Comparison of ENCODE assay signal across 2 cellular contexts in the genomic region with DNA sequence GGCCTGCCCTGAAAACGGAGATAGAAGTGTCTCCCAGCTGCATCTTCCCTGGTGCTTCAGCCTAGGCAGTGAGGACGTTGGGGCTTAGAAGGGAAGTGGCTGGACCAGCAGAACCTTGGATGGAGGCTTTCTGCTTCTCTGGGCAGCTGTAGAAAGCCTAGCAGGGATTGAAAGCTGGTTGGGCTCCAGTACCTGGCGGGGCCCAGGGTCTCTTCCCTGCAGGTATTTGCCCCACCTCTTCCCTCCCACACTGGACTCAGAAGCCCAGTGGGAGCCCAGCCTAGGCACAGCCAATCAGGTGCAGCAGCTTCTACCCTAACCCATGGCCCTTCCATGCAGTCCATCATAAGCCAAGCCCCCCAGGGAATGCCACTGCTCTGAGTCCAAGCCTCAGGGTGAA.
TF ChIP-seq lines count a peak whose summit lies in the region.

No MANE protein-coding gene starts in this region.

TF ChIP-seq in GM23338, 12 proteins besides CTCF, POLR2A, EP300 and RAD21:
- TF ChIP-seq, protein P1, sequence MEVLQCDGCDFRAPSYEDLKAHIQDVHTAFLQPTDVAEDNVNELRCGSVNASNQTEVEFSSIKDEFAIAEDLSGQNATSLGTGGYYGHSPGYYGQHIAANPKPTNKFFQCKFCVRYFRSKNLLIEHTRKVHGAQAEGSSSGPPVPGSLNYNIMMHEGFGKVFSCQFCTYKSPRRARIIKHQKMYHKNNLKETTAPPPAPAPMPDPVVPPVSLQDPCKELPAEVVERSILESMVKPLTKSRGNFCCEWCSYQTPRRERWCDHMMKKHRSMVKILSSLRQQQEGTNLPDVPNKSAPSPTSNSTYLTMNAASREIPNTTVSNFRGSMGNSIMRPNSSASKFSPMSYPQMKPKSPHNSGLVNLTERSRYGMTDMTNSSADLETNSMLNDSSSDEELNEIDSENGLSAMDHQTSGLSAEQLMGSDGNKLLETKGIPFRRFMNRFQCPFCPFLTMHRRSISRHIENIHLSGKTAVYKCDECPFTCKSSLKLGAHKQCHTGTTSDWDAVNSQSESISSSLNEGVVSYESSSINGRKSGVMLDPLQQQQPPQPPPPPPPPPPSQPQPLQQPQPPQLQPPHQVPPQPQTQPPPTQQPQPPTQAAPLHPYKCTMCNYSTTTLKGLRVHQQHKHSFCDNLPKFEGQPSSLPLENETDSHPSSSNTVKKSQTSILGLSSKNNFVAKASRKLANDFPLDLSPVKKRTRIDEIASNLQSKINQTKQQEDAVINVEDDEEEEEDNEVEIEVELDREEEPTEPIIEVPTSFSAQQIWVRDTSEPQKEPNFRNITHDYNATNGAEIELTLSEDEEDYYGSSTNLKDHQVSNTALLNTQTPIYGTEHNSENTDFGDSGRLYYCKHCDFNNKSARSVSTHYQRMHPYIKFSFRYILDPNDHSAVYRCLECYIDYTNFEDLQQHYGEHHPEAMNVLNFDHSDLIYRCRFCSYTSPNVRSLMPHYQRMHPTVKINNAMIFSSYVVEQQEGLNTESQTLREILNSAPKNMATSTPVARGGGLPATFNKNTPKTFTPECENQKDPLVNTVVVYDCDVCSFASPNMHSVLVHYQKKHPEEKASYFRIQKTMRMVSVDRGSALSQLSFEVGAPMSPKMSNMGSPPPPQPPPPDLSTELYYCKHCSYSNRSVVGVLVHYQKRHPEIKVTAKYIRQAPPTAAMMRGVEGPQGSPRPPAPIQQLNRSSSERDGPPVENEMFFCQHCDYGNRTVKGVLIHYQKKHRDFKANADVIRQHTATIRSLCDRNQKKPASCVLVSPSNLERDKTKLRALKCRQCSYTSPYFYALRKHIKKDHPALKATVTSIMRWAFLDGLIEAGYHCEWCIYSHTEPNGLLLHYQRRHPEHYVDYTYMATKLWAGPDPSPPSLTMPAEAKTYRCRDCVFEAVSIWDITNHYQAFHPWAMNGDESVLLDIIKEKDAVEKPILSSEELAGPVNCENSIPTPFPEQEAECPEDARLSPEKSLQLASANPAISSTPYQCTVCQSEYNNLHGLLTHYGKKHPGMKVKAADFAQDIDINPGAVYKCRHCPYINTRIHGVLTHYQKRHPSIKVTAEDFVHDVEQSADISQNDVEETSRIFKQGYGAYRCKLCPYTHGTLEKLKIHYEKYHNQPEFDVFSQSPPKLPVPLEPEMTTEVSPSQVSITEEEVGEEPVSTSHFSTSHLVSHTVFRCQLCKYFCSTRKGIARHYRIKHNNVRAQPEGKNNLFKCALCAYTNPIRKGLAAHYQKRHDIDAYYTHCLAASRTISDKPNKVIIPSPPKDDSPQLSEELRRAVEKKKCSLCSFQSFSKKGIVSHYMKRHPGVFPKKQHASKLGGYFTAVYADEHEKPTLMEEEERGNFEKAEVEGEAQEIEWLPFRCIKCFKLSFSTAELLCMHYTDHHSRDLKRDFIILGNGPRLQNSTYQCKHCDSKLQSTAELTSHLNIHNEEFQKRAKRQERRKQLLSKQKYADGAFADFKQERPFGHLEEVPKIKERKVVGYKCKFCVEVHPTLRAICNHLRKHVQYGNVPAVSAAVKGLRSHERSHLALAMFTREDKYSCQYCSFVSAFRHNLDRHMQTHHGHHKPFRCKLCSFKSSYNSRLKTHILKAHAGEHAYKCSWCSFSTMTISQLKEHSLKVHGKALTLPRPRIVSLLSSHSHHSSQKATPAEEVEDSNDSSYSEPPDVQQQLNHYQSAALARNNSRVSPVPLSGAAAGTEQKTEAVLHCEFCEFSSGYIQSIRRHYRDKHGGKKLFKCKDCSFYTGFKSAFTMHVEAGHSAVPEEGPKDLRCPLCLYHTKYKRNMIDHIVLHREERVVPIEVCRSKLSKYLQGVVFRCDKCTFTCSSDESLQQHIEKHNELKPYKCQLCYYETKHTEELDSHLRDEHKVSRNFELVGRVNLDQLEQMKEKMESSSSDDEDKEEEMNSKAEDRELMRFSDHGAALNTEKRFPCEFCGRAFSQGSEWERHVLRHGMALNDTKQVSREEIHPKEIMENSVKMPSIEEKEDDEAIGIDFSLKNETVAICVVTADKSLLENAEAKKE (CRISPR knock-in tag; IDR thresholded peaks at IDR 0.05): peak; percentile 49; the same call in 1 of the 2 replicates
- TF ChIP-seq, protein P2, sequence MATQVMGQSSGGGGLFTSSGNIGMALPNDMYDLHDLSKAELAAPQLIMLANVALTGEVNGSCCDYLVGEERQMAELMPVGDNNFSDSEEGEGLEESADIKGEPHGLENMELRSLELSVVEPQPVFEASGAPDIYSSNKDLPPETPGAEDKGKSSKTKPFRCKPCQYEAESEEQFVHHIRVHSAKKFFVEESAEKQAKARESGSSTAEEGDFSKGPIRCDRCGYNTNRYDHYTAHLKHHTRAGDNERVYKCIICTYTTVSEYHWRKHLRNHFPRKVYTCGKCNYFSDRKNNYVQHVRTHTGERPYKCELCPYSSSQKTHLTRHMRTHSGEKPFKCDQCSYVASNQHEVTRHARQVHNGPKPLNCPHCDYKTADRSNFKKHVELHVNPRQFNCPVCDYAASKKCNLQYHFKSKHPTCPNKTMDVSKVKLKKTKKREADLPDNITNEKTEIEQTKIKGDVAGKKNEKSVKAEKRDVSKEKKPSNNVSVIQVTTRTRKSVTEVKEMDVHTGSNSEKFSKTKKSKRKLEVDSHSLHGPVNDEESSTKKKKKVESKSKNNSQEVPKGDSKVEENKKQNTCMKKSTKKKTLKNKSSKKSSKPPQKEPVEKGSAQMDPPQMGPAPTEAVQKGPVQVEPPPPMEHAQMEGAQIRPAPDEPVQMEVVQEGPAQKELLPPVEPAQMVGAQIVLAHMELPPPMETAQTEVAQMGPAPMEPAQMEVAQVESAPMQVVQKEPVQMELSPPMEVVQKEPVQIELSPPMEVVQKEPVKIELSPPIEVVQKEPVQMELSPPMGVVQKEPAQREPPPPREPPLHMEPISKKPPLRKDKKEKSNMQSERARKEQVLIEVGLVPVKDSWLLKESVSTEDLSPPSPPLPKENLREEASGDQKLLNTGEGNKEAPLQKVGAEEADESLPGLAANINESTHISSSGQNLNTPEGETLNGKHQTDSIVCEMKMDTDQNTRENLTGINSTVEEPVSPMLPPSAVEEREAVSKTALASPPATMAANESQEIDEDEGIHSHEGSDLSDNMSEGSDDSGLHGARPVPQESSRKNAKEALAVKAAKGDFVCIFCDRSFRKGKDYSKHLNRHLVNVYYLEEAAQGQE (IDR thresholded peaks at IDR 0.05; ENCODE audit: unreplicated experiment): no peak

TF ChIP-seq in HEK293, 187 proteins besides CTCF, POLR2A, EP300 and RAD21:
- TF ChIP-seq, protein P3, sequence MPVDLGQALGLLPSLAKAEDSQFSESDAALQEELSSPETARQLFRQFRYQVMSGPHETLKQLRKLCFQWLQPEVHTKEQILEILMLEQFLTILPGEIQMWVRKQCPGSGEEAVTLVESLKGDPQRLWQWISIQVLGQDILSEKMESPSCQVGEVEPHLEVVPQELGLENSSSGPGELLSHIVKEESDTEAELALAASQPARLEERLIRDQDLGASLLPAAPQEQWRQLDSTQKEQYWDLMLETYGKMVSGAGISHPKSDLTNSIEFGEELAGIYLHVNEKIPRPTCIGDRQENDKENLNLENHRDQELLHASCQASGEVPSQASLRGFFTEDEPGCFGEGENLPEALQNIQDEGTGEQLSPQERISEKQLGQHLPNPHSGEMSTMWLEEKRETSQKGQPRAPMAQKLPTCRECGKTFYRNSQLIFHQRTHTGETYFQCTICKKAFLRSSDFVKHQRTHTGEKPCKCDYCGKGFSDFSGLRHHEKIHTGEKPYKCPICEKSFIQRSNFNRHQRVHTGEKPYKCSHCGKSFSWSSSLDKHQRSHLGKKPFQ (tag by site-specific recombination; IDR thresholded peaks at IDR 0.05): no peak
- TF ChIP-seq, protein P4, sequence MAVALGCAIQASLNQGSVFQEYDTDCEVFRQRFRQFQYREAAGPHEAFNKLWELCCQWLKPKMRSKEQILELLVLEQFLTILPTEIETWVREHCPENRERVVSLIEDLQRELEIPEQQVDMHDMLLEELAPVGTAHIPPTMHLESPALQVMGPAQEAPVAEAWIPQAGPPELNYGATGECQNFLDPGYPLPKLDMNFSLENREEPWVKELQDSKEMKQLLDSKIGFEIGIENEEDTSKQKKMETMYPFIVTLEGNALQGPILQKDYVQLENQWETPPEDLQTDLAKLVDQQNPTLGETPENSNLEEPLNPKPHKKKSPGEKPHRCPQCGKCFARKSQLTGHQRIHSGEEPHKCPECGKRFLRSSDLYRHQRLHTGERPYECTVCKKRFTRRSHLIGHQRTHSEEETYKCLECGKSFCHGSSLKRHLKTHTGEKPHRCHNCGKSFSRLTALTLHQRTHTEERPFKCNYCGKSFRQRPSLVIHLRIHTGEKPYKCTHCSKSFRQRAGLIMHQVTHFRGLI (tag by site-specific recombination; IDR thresholded peaks at IDR 0.05): peak; percentile 97
